15 cellular contexts compared by ENCODE assay signal in genomic region chr16:19588661-19589060, GRCh38. TPM values are rescaled to one million over a fixed set of nuclear protein-coding genes. Genes with fewer than 3 reads are reported as not detected.
A peak's percentile ranks its signal among the peaks of the same experiment; 100 is the strongest.
DNase-seq lines count a peak whose midpoint lies in the region; ATAC-seq, FAIRE-seq and TF ChIP-seq lines count a peak whose summit lies in the region.
"Had no signal": no experiment of that assay in that cellular context is flagged by ENCODE, and none has a peak within 500 bp of the region (broad histone marks: within the 10 kb centered on the region; RNA-seq: fewer than 3 reads in every experiment).

No MANE protein-coding gene starts in this region.

- ATAC-seq in HG02798 (IDR thresholded peaks at IDR 0.05; ENCODE audit: poor library complexity, unreplicated experiment) (no peak), HG03135 (IDR thresholded peaks at IDR 0.05; ENCODE audit: unreplicated experiment) (no peak), HepG2 (no peak)
- ATAC-seq: activated T-cell treated with anti-CD3 and anti-CD28 coated beads, Interleukin-2, amount 50 U/mL, for 72 hours; esophagus mucosa had no signal

- in situ Hi-C loops in HepG2 (cut with HindIII; ENCODE audit: extremely low pct_ligation_motif_present, low pct_unique_long_range_greater_than_20kb): loop anchor here (25.0 kb wide), 2 partner anchors 724 to 799 kb away; no protein-coding TSS in a partner anchor

- POLR2A ChIA-PET in HepG2 (lab: Yijun Ruan, JAX): interaction anchor here (2.1 kb wide), 1 partner anchor 33 kb away, joined by 4 read pairs; the partner anchor contains the start of gene VPS35L

- H3K4me2 ChIP-seq in HepG2 (ENCODE audit: low read depth, low read length): no peak overlapping the region

- CTCF ChIA-PET in HepG2 (lab: Yijun Ruan, JAX; ENCODE audit: low intra/inter-chr PET ratio, low total read pairs): no interaction called here

- peak overlapping the region in 3 of 4 donors; percentile 22 to 80 (median 39) for H3K27ac ChIP-seq in esophagus squamous epithelium
- H3K27ac ChIP-seq in muscle layer of duodenum (ENCODE audit: low read length): peak overlapping the region; percentile 45
- no peak overlapping the region for H3K27ac ChIP-seq in HepG2 (ENCODE audit: extremely low read length, insufficient read depth, low read length)

- TF ChIP-seq RAD21 in HepG2 (CRISPR knock-in tag; IDR thresholded peaks at IDR 0.05): no peak

- H3K9ac ChIP-seq in HepG2 (ENCODE audit: insufficient read depth, low read depth, low read length): no peak overlapping the region

- TF ChIP-seq CTCF in AG10803 (conservative IDR thresholded peaks at IDR 0.05; ENCODE audit: low read length) (no peak), esophagus squamous epithelium (IDR thresholded peaks at IDR 0.05) (no peak), HepG2 (CRISPR knock-in tag; IDR thresholded peaks at IDR 0.05) (no peak)

- H3K4me3 ChIP-seq in AG10803 (ENCODE audit: low read length): no peak overlapping the region
- H3K4me3 ChIP-seq in esophagus squamous epithelium: no peak overlapping the region
- H3K4me3 ChIP-seq in muscle layer of duodenum (ENCODE audit: low read depth in 1 of 2, low read length in 2 of 2): no peak overlapping the region
- no peak overlapping the region for H3K4me3 ChIP-seq in HepG2 (replicated peaks in 1 of 3; ENCODE audit: insufficient read depth in 1 of 3, low read depth in 2 of 3, low read length in 3 of 3)
- H3K4me3 ChIP-seq: HAP-1 had no signal

- H3K4me1 ChIP-seq in esophagus squamous epithelium: peaks cover 0 to 23% (median 0%) of the 10 kb centered on the region in 3 donors
- peaks cover 6 to 17% of the 10 kb centered on the region in 2 donors for H3K4me1 ChIP-seq in muscle layer of duodenum (ENCODE audit: control insufficient read depth in 1 of 2, insufficient read depth in 2 of 2, low read length in 2 of 2)
- H3K4me1 ChIP-seq in HepG2 (ENCODE audit: insufficient read depth, low read length): no peaks in the 10 kb centered on the region
- H3K4me1 ChIP-seq: HAP-1 had no signal

- no peaks in the 10 kb centered on the region for H3K27me3 ChIP-seq in esophagus squamous epithelium
- H3K27me3 ChIP-seq in muscle layer of duodenum (ENCODE audit: low read depth, low read length): no peaks in the 10 kb centered on the region
- H3K27me3 ChIP-seq in HepG2 (ENCODE audit: control insufficient read depth in 1 of 2, insufficient read depth in 2 of 2, low read length in 2 of 2): no peaks in the 10 kb centered on the region

- no peak for FAIRE-seq in HepG2 (lab: Jason Lieb, UNC)
- FAIRE-seq: D721Med had no signal

- DNase-seq in AG10803 (ENCODE audit: low read depth) (peak; percentile 46), NCI-H2171 treated with DMSO at 0.1 percent for 48 hours (lab: John Stamatoyannopoulos, UW) (peak; percentile 87), esophagus squamous epithelium (lab: John Stamatoyannopoulos, UW) (no peak), COLO668 (lab: John Stamatoyannopoulos, UW; ENCODE audit: unreplicated experiment) (no peak), HepG2 (ENCODE audit: low spot score) (no peak)
- DNase-seq: activated T-cell treated with anti-CD3 and anti-CD28 coated beads, Interleukin-2, amount 50 U/mL, for 72 hours; IMR-90; NCI-H226; SHP77 had no signal

- WGBS in esophagus squamous epithelium, 2 donors: 65 to 67% methylated on average over 5 of the region's 5 CpGs
- WGBS in HepG2 (ENCODE audit: low lambda C conversion rate): 57% methylated on average over 5 of the region's 5 CpGs

- H3K9me3 ChIP-seq in esophagus squamous epithelium: no peaks in the 10 kb centered on the region
- no peaks in the 10 kb centered on the region for H3K9me3 ChIP-seq in muscle layer of duodenum (ENCODE audit: control insufficient read depth in 1 of 2, low read length in 2 of 2)
- no peaks in the 10 kb centered on the region for H3K9me3 ChIP-seq in HepG2 (ENCODE audit: low read length)
- H3K9me3 ChIP-seq: HAP-1 had no signal

- TF ChIP-seq EP300 in HepG2 (IDR thresholded peaks at IDR 0.05; ENCODE audit: low read depth in 2 of 2, low read length in 2 of 2) (no peak), HepG2 (CRISPR knock-in tag; IDR thresholded peaks at IDR 0.05; ENCODE audit: borderline replicate concordance) (no peak)

- no peaks in the 10 kb centered on the region for H3K79me2 ChIP-seq in HepG2 (ENCODE audit: insufficient read depth, low read length)

- no TSS peak for BruUV-seq in HepG2 (replicated peaks; lab: Mats Ljungman, UMichigan)

- peaks cover 0 to 84% (median 0%) of the 10 kb centered on the region in 3 donors for H3K36me3 ChIP-seq in esophagus squamous epithelium
- H3K36me3 ChIP-seq in muscle layer of duodenum (ENCODE audit: control insufficient read depth in 1 of 2, insufficient read depth in 2 of 2, low read length in 2 of 2): peaks cover 14 to 17% of the 10 kb centered on the region in 2 donors
- no peaks in the 10 kb centered on the region for H3K36me3 ChIP-seq in HepG2 (replicated peaks in 1 of 2; ENCODE audit: control insufficient read depth in 1 of 2, insufficient read depth in 2 of 2, low read length in 2 of 2)

- H4K20me1 ChIP-seq in HepG2 (ENCODE audit: insufficient read depth, low read length): no peaks in the 10 kb centered on the region

- no peak for TF ChIP-seq POLR2A in esophagus squamous epithelium (IDR thresholded peaks at IDR 0.05)
- no peak for TF ChIP-seq POLR2A in HepG2 (IDR thresholded peaks at IDR 0.05; ENCODE audit: insufficient read depth in 1 of 2, low read depth in 2 of 2, low read length in 2 of 2)

- no peak overlapping the region for H2AFZ ChIP-seq in HepG2 (ENCODE audit: low read length)

- intact Hi-C loops in esophagus squamous epithelium (cut with DNase I): no loop called here
- intact Hi-C loops in HepG2 (cut with micrococcal nuclease; ENCODE audit: unreplicated experiment): no loop called here

TF ChIP-seq in HepG2, 621 proteins besides CTCF, POLR2A, EP300 and RAD21:
- TF ChIP-seq FUBP1 (CRISPR knock-in tag; IDR thresholded peaks at IDR 0.05; ENCODE audit: borderline replicate concordance) (no peak), PLRG1 (conservative IDR thresholded peaks at IDR 0.05) (no peak), PTBP1 (IDR thresholded peaks at IDR 0.05; ENCODE audit: low read depth, low read length, poor library complexity, severe bottlenecking) (no peak), RORA (CRISPR knock-in tag; IDR thresholded peaks at IDR 0.05) (no peak), ZNF841 (CRISPR knock-in tag; IDR thresholded peaks at IDR 0.05; ENCODE audit: borderline replicate concordance) (no peak), TOE1 (CRISPR knock-in tag; IDR thresholded peaks at IDR 0.05) (no peak), GPBP1L1 (CRISPR knock-in tag; IDR thresholded peaks at IDR 0.05) (no peak), ZNF264 (CRISPR knock-in tag; IDR thresholded peaks at IDR 0.05) (no peak), PCBP1 (IDR thresholded peaks at IDR 0.05; ENCODE audit: borderline replicate concordance, low read depth, low read length) (no peak)

RNA-seq across cellular contexts. Expression of gene VPS35L, which starts 33.2 kb away (rescaled TPM):
- total RNA-seq in esophagus squamous epithelium: 10 to 100 TPM; 20.8 to 32.9 (median 23.9) TPM
- 0.97 and 1.4 TPM in 2 replicates for total RNA-seq in HepG2 (2016; rRNA removed; fragmentation: Illumina TruSeq; extraction: Trizol)
- 1.1 and 1.5 TPM in 2 replicates for total RNA-seq in HepG2 (2016; cell fraction: cytosol; rRNA removed; fragmentation: Illumina TruSeq; extraction: Trizol; ENCODE audit: low read depth)
- 0.76 and 1.1 TPM in 2 replicates for total RNA-seq in HepG2 (2016; cell fraction: insoluble cytoplasmic fraction; rRNA removed; fragmentation: Illumina TruSeq; extraction: Trizol)
- total RNA-seq in HepG2 (2016; cell fraction: membrane; rRNA removed; fragmentation: Illumina TruSeq; extraction: Trizol): 1.9 and 2.0 TPM in 2 replicates
- 1.5 and 1.6 TPM in 2 replicates for total RNA-seq in HepG2 (2016; cell fraction: nucleus; rRNA removed; fragmentation: Illumina TruSeq; extraction: Trizol)
- 1.6 and 1.9 TPM in 2 replicates for polyA plus RNA-seq in HepG2 (2011; rRNA removed)
- 1.5 and 1.8 TPM in 2 replicates for polyA plus RNA-seq in HepG2 (2011; cell fraction: cytosol; rRNA removed)
- polyA plus RNA-seq in HepG2 (2011; cell fraction: nucleus; rRNA removed): 2.1 and 2.7 TPM in 2 replicates
- 2.7 and 3.0 TPM in 2 replicates for polyA plus RNA-seq in HepG2 (2012)
- 0.57 and 0.96 TPM in 2 replicates for polyA plus RNA-seq in HepG2 (2016; cell fraction: cytosol; fragmentation: Illumina TruSeq; extraction: Trizol; ENCODE audit: low read depth)
- polyA plus RNA-seq in HepG2 (2016; cell fraction: insoluble cytoplasmic fraction; fragmentation: Illumina TruSeq; extraction: Trizol; ENCODE audit: low read depth): 1.3 and 1.4 TPM in 2 replicates
- 1.2 and 1.5 TPM in 2 replicates for polyA plus RNA-seq in HepG2 (2016; cell fraction: membrane; fragmentation: Illumina TruSeq; extraction: Trizol; ENCODE audit: low read depth)
- polyA plus RNA-seq in HepG2 (2016; cell fraction: nucleus; fragmentation: Illumina TruSeq; extraction: Trizol; ENCODE audit: insufficient read depth, low read depth): 1.2 and 1.7 TPM in 2 replicates
- 4.2 and 19.9 TPM in 2 replicates for polyA minus RNA-seq in HepG2 (2011; rRNA and poly(A)+ RNA removed; ENCODE audit: low replicate concordance)
- 1.2 and 3.5 TPM in 2 replicates for polyA minus RNA-seq in HepG2 (2011; cell fraction: cytosol; rRNA and poly(A)+ RNA removed)
- 5.8 and 9.1 TPM in 2 replicates for polyA minus RNA-seq in HepG2 (2011; cell fraction: nucleus; rRNA and poly(A)+ RNA removed)

Comparison
In these comparisons a context has a peak if more than half of its experiments do, and no peak if none do; other contexts are left out.
1. DNase-seq: peak in AG10803 (single experiment) and NCI-H2171 treated with DMSO at 0.1 percent for 48 hours (single experiment); none in esophagus squamous epithelium (single experiment), COLO668 (single experiment) and HepG2 (single experiment).
2. RNA of gene VPS35L, which starts 33.2 kb away (total RNA-seq): 20.8 to 32.9 TPM in esophagus squamous epithelium; 0.76 to 2.0 TPM in HepG2; every median in the first group is over 4 times any median in the second.